ENCODE assay signal across 8 cellular contexts in the genomic region with DNA sequence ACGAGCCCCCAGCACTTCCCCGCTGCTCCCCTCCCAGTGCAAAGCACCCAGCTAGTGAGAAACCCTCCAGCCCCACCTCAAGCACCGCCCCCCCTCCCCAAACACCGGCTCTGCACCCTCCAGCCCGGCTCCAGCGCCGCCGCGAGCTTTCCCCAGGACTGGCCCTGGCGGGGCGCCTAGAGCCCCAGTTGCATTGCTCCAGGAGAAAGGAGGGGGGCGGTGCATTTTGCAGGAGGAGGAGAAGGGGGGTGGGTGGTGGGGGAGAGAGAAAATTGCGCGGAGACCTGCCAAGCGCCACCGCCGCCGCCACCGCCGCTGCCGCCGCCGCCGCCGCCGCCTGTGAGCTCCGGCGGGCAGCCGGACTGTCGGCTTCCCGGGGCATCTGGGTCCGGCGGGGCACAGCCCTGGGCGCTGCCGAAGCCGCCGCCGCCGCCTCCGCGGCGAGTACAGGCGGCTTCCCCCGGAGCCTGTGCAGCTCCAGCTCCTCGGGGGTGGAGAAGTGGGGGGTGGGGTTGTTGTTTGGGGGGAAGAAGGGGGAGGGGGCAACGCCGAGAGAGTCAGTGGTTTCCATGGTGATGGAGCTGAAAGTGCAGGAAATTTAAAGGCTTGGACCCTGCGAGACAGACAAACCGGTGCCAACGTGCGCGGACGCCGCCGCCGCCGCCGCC. TPM values are rescaled to one million over a fixed set of nuclear protein-coding genes. Genes with fewer than 3 reads are reported as not detected.
DNase-seq lines count a peak whose midpoint lies in the region; ATAC-seq and TF ChIP-seq lines count a peak whose summit lies in the region.

A gene (plus strand): TSS at position 627 of the 668 bp plus-strand sequence. CDS start 525 bp downstream, outside the sequence.

- TF ChIP-seq POLR2A in breast epithelium (IDR thresholded peaks at IDR 0.05): no peak

- H3K4me3 Mint-ChIP-seq in Calu3 (ENCODE audit: low read depth, unreplicated experiment): peak within 1 kb of the TSS; percentile 74
- H3K4me3 Mint-ChIP-seq in T-cell: peak within 1 kb of the TSS; percentile 82 to 94 (median 83)

- H4K20me1 ChIP-seq in KMS-11 (ENCODE audit: insufficient read depth): no peaks in the 10 kb centered on the region

- peak within 1 kb of the TSS; percentile 88 for H3K4me2 ChIP-seq in KMS-11

- H3K4me1 ChIP-seq in KMS-11 (ENCODE audit: low read depth, poor library complexity, severe bottlenecking): peaks cover 15% of the 10 kb centered on the region
- H3K4me1 ChIP-seq in breast epithelium: peaks cover 11% of the 10 kb centered on the region in 2 donors
- peaks cover 5% of the 10 kb centered on the region; the same call in 1 of the 2 replicates for H3K4me1 ChIP-seq in iPS-20b (ENCODE audit: insufficient read depth, low read length)
- peaks cover 25 to 29% (median 25%) of the 10 kb centered on the region in 3 donors for H3K4me1 ChIP-seq in skeletal muscle tissue (ENCODE audit: control insufficient read depth in 3 of 3, insufficient read depth in 3 of 3, low read length in 3 of 3)

- H3K36me3 ChIP-seq in KMS-11 (ENCODE audit: insufficient read depth) (no peaks in the 10 kb centered on the region), breast epithelium (no peaks in the 10 kb centered on the region), iPS-20b (ENCODE audit: insufficient read depth, low read depth, low read length) (no peaks in the 10 kb centered on the region), skeletal muscle tissue (ENCODE audit: control insufficient read depth in 3 of 3, insufficient read depth in 3 of 3, low read length in 3 of 3) (no peaks in the 10 kb centered on the region)

- no peaks in the 10 kb centered on the region for H3K9me3 ChIP-seq in breast epithelium
- H3K9me3 ChIP-seq in iPS-20b (ENCODE audit: insufficient read depth, low read depth, low read length): no peaks in the 10 kb centered on the region
- H3K9me3 ChIP-seq in skeletal muscle tissue (ENCODE audit: control insufficient read depth in 3 of 3, low read length in 3 of 3): no peaks in the 10 kb centered on the region

- H3K27me3 ChIP-seq in KMS-11 (ENCODE audit: insufficient read depth, low read depth): peaks cover 27% of the 10 kb centered on the region
- peaks cover 0 to 41% of the 10 kb centered on the region in 2 donors for H3K27me3 ChIP-seq in breast epithelium
- peaks cover 77% of the 10 kb centered on the region for H3K27me3 ChIP-seq in iPS-20b (ENCODE audit: insufficient read depth, low read length)
- H3K27me3 ChIP-seq in skeletal muscle tissue (ENCODE audit: control insufficient read depth in 3 of 3, insufficient read depth in 3 of 3, low read length in 3 of 3): peaks cover 15 to 21% (median 15%) of the 10 kb centered on the region in 3 donors

- TF ChIP-seq CTCF in Calu3 (IDR thresholded peaks at IDR 0.05; ENCODE audit: unreplicated experiment): no peak
- TF ChIP-seq CTCF in KMS-11 (conservative IDR thresholded peaks at IDR 0.05; ENCODE audit: low read depth, low read length): no peak
- TF ChIP-seq CTCF in breast epithelium (IDR thresholded peaks at IDR 0.05): no peak

- no TSS peak for BruUV-seq in Calu3 (replicated peaks; lab: Mats Ljungman, UMichigan)

- H3K79me2 ChIP-seq in KMS-11 (ENCODE audit: insufficient read depth, low read depth): no peaks in the 10 kb centered on the region

- ATAC-seq in T-cell (replicated peaks in 1 of 4): peak; percentile 43 to 59 (median 50)
- ATAC-seq in GM21515 (IDR thresholded peaks at IDR 0.05; ENCODE audit: unreplicated experiment): no peak

- H2AFZ ChIP-seq in KMS-11 (ENCODE audit: low read depth): peak within 1 kb of the TSS; percentile 90

- POLR2A ChIA-PET in T-cell (lab: Charles Lee): interaction anchor here (0.5 to 0.6 kb wide), 2 partner anchors 12 to 319 kb away, joined by 3 read pairs; no protein-coding TSS in a partner anchor

- H3K4me1 Mint-ChIP-seq in Calu3 (ENCODE audit: low read depth, unreplicated experiment): peaks cover 7% of the 10 kb centered on the region
- H3K4me1 Mint-ChIP-seq in T-cell: peaks cover 26 to 32% (median 29%) of the 10 kb centered on the region in 3 donors

- H3K9me3 Mint-ChIP-seq in Calu3 (ENCODE audit: low read depth, unreplicated experiment): no peaks in the 10 kb centered on the region
- no peaks in the 10 kb centered on the region for H3K9me3 Mint-ChIP-seq in T-cell

- H3K27me3 Mint-ChIP-seq in Calu3 (ENCODE audit: unreplicated experiment): peaks cover 61% of the 10 kb centered on the region
- H3K27me3 Mint-ChIP-seq in T-cell: peaks cover 17 to 47% of the 10 kb centered on the region in 2 donors

- H3K36me3 Mint-ChIP-seq in Calu3 (ENCODE audit: insufficient read depth, unreplicated experiment) (peaks cover 25% of the 10 kb centered on the region), T-cell (no peaks in the 10 kb centered on the region)

- DNase-seq in Calu3: peak; percentile 42
- DNase-seq in T-cell: peak; percentile 21 to 66 (median 52)
- DNase-seq in breast epithelium (ENCODE audit: low spot score in 2 of 2): no peak
- no peak for DNase-seq in NK-92 (lab: John Stamatoyannopoulos, UW; ENCODE audit: unreplicated experiment)

- H3K27ac ChIP-seq in KMS-11 (no peak within 1 kb of the TSS), breast epithelium (peak within 1 kb of the TSS; percentile 48 to 67), iPS-20b (ENCODE audit: low read length) (no peak within 1 kb of the TSS), skeletal muscle tissue (ENCODE audit: low read depth, low read length) (peak within 1 kb of the TSS; percentile 25)

- H3K27ac Mint-ChIP-seq in Calu3 (ENCODE audit: unreplicated experiment) (no peak within 1 kb of the TSS), T-cell (peak within 1 kb of the TSS; percentile 82 to 84)

- intact Hi-C loops in Calu3 (cut with micrococcal nuclease; ENCODE audit: unreplicated experiment) (no loop called here), breast epithelium (cut with DNase I; ENCODE audit: low total_unique reads) (loop anchor here (5.0 kb wide), 1 partner anchor 124 kb away; no protein-coding TSS in a partner anchor)

- no peak within 1 kb of the TSS; the same call in 1 of the 2 replicates for H3K9ac ChIP-seq in KMS-11
- H3K9ac ChIP-seq in iPS-20b (ENCODE audit: low read depth, low read length): peak within 1 kb of the TSS; percentile 35; the same call in 1 of the 2 replicates
- H3K9ac ChIP-seq in skeletal muscle tissue (ENCODE audit: low read depth in 1 of 3, low read length in 3 of 3): peak within 1 kb of the TSS; percentile 57 to 80 (median 65)

- CTCF ChIA-PET in Calu3 (lab: Charles Lee) (interaction anchor here (0.7 to 4.5 kb wide), 4 partner anchors 20 to 187 kb away, joined by 3 to 52 read pairs (median 8); no protein-coding TSS in a partner anchor), T-cell (lab: Charles Lee) (interaction anchor here (0.6 to 2.8 kb wide), 8 partner anchors 9 to 1364 kb away, joined by 3 to 18 read pairs (median 8); no protein-coding TSS in a partner anchor)

- H3K4me3 ChIP-seq in KMS-11 (IDR thresholded peaks at IDR 0.05; ENCODE audit: insufficient read depth, low read depth, low read length) (no peak within 1 kb of the TSS), breast epithelium (peak within 1 kb of the TSS; percentile 46 to 73 (median 62)), iPS-20b (ENCODE audit: low read length) (peak within 1 kb of the TSS; percentile 82), skeletal muscle tissue (ENCODE audit: low read length in 3 of 3) (peak within 1 kb of the TSS; percentile 68 to 79 (median 77))

RNA-seq across cellular contexts. Expression of the gene that starts here (rescaled TPM):
- total RNA-seq in Calu3 (2022): 0.73 TPM in 1 of 2 replicates, not detected in the other
- total RNA-seq in T-cell: 10 to 100 TPM in 4 of 5 donors, 1 to 10 TPM in 1; 9.2 to 82.3 (median 64.6) TPM
- total RNA-seq in breast epithelium: 1 to 10 TPM in 1 of 3 donors, under 1 TPM in 2; 0.48 to 1.6 (median 0.88) TPM
- 8.9 TPM for total RNA-seq in skeletal muscle tissue

Comparison
In these comparisons a context has a peak if more than half of its experiments do, and no peak if none do; other contexts are left out.
1. Peak in DNase-seq in Calu3; RNA of the gene not detected or under 1 TPM.
2. DNase-seq: peak in T-cell (34 of 34); none in breast epithelium (0 of 2) and NK-92 (single experiment).
3. H3K27ac ChIP-seq: peak in breast epithelium (2 of 2) and skeletal muscle tissue (single experiment); none in KMS-11 (single experiment) and iPS-20b (single experiment).